In the genomic region with DNA sequence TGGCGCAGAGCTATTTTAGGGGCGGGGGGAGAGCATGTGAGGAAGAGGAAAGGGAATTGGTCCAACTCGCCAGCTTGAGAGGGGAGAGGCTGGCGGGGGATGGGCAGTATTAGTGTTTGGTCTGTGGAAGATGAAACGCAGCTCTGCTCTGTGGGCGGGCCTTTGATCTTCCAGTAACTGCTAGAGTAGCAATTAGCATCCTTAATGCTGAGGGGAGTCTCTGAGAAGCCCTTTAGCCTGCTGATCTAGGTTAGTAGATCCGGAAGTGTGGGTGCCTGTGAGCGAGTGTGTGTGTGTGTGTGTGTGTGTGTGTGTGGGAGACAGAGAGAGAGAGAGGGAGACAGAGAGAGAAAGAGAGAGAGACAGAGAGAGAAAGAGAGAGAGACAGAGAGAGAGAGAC, we compare ENCODE assay signal across 8 cellular contexts.
DNase-seq lines count a peak whose midpoint lies in the region; ATAC-seq and TF ChIP-seq lines count a peak whose summit lies in the region.

No MANE protein-coding gene starts in this region.

- H3K9ac ChIP-seq in OCI-LY3 (ENCODE audit: low read length) (peak overlapping the region; percentile 67), iPS-18a (ENCODE audit: low read length) (no peak overlapping the region)

- H2AFZ ChIP-seq in OCI-LY3 (ENCODE audit: low read depth, low read length), result peak overlapping the region; percentile 90; the same call in 1 of the 2 replicates

- intact Hi-C loops in activated naive CD4-positive, alpha-beta T cell treated with anti-CD3 and anti-CD28 coated beads for 36 hours (cut with micrococcal nuclease), result no loop called here
- intact Hi-C loops in lower leg skin (cut with DNase I; ENCODE audit: low total_unique reads), result no loop called here

- H4K20me1 ChIP-seq in OCI-LY3 (ENCODE audit: insufficient read depth, low read length), result no peaks in the 10 kb centered on the region

- H3K9me3 ChIP-seq in OCI-LY3 (ENCODE audit: insufficient read depth, low read length) (no peaks in the 10 kb centered on the region), iPS-18a (ENCODE audit: control insufficient read depth, low read depth, low read length) (no peaks in the 10 kb centered on the region)

- peaks cover 9% of the 10 kb centered on the region; the same call in 1 of the 2 replicates for H3K27me3 ChIP-seq in H7 (ENCODE audit: control insufficient read depth, insufficient read depth, low read length)
- no peaks in the 10 kb centered on the region for H3K27me3 ChIP-seq in OCI-LY3 (ENCODE audit: low read depth, low read length)
- peaks cover 42% of the 10 kb centered on the region for H3K27me3 ChIP-seq in iPS-18a (ENCODE audit: control insufficient read depth, insufficient read depth, low read length)

- H3K79me2 ChIP-seq in OCI-LY3 (ENCODE audit: low read length), result no peaks in the 10 kb centered on the region

- no peaks in the 10 kb centered on the region for H3K9me3 Mint-ChIP-seq in activated naive CD4-positive, alpha-beta T cell treated with anti-CD3 and anti-CD28 coated beads for 36 hours

- CTCF ChIA-PET in activated naive CD4-positive, alpha-beta T cell treated with anti-CD3 and anti-CD28 coated beads for 36 hours (lab: Charles Lee), result interaction anchor here (0.7 to 7.1 kb wide), 9 partner anchors 11 to 427 kb away, joined by 3 to 55 read pairs (median 5); no protein-coding TSS in a partner anchor

- H3K4me1 Mint-ChIP-seq in activated naive CD4-positive, alpha-beta T cell treated with anti-CD3 and anti-CD28 coated beads for 36 hours (ENCODE audit: low read depth), result peaks cover 69% of the 10 kb centered on the region

- ATAC-seq in HG03039 (IDR thresholded peaks at IDR 0.05; ENCODE audit: unreplicated experiment), result no peak
- ATAC-seq in GM18502 (IDR thresholded peaks at IDR 0.05; ENCODE audit: poor library complexity, unreplicated experiment), result no peak

- DNase-seq in H7, result peak; percentile 69
- DNase-seq in activated naive CD4-positive, alpha-beta T cell treated with anti-CD3 and anti-CD28 coated beads for 36 hours, result peak; percentile 96
- DNase-seq in stimulated activated CD4-positive, alpha-beta T cell treated with anti-CD3 and anti-CD28 coated beads, Interleukin-1b, Interleukin-23, amount 100 ng/mL, for 48 hours, result peak; percentile 84
- DNase-seq in lower leg skin (ENCODE audit: low spot score in 2 of 2), result no peak

- TF ChIP-seq CTCF in OCI-LY3 (IDR thresholded peaks at IDR 0.05; ENCODE audit: low read depth, low read length), result no peak
- no peak for TF ChIP-seq CTCF in lower leg skin (IDR thresholded peaks at IDR 0.05)

- no peaks in the 10 kb centered on the region for H3K27me3 Mint-ChIP-seq in activated naive CD4-positive, alpha-beta T cell treated with anti-CD3 and anti-CD28 coated beads for 36 hours (ENCODE audit: low read depth)

- no peaks in the 10 kb centered on the region for H3K36me3 ChIP-seq in H7 (replicated peaks; ENCODE audit: control insufficient read depth, insufficient read depth, low read length)
- no peaks in the 10 kb centered on the region for H3K36me3 ChIP-seq in OCI-LY3 (replicated peaks; ENCODE audit: low read depth, low read length)
- no peaks in the 10 kb centered on the region for H3K36me3 ChIP-seq in iPS-18a (ENCODE audit: control insufficient read depth, low read depth, low read length)

- H3K4me1 ChIP-seq in OCI-LY3 (ENCODE audit: low read length) (peaks cover 54% of the 10 kb centered on the region), iPS-18a (ENCODE audit: control insufficient read depth, low read depth, low read length) (peaks cover 19% of the 10 kb centered on the region)

- peak overlapping the region; percentile 94 for H3K27ac Mint-ChIP-seq in activated naive CD4-positive, alpha-beta T cell treated with anti-CD3 and anti-CD28 coated beads for 36 hours

- H3K4me2 ChIP-seq in OCI-LY3 (ENCODE audit: low read length), result peak overlapping the region; percentile 94

- peak overlapping the region; percentile 6; the same call in 1 of the 2 replicates for H3K4me3 ChIP-seq in H7 (ENCODE audit: insufficient read depth, low read depth, low read length)
- peak overlapping the region; percentile 68 for H3K4me3 ChIP-seq in OCI-LY3 (ENCODE audit: low read length)
- H3K4me3 ChIP-seq in iPS-18a (ENCODE audit: low read length), result peak overlapping the region; percentile 48
- H3K4me3 ChIP-seq in lower leg skin (ENCODE audit: low read depth, poor library complexity, severe bottlenecking), result no peak overlapping the region

- peak overlapping the region; percentile 75 for H3K27ac ChIP-seq in OCI-LY3 (ENCODE audit: low read length)
- H3K27ac ChIP-seq in iPS-18a (ENCODE audit: low read length), result no peak overlapping the region

- whole genome bisulfite sequencing in lower leg skin, 2 donors, result 5 to 6% methylated on average over 8 of the region's 8 CpGs

- H3K4me3 Mint-ChIP-seq in activated naive CD4-positive, alpha-beta T cell treated with anti-CD3 and anti-CD28 coated beads for 36 hours, result peak overlapping the region; percentile 71

- no peak for TF ChIP-seq POLR2A in lower leg skin (IDR thresholded peaks at IDR 0.05)

- H3K36me3 Mint-ChIP-seq in activated naive CD4-positive, alpha-beta T cell treated with anti-CD3 and anti-CD28 coated beads for 36 hours (ENCODE audit: low read depth), result peaks cover 3% of the 10 kb centered on the region

Comparison
In these comparisons a context has a peak if more than half of its experiments do, and no peak if none do; other contexts are left out.
1. DNase-seq: peak in H7 (single experiment), activated naive CD4-positive, alpha-beta T cell treated with anti-CD3 and anti-CD28 coated beads for 36 hours (single experiment) and stimulated activated CD4-positive, alpha-beta T cell treated with anti-CD3 and anti-CD28 coated beads, Interleukin-1b, Interleukin-23, amount 100 ng/mL, for 48 hours (single experiment); none in lower leg skin (0 of 2).